ENCODE assay signal across 8 cellular contexts in the genomic region with DNA sequence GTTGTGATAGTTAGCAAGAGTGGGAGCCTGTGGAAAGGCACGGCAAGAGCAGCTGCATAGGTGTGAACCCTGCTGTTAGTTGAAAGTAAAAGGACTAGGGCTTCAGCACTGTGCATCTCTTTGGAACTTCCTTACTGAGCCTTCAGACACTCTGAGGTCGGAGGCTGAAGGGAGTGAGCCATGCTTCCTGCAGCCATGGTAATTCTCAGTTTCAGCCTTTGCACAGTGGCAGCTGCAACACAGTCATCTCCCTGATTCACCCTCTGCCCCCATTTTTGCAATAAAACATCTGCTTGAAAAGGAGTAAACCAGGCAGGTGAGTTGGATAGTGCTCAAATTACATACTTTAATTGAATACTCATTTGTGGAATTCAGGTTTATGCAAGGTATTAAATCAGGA. TPM values are rescaled to one million over a fixed set of nuclear protein-coding genes. Genes with fewer than 3 reads are reported as not detected.
DNase-seq lines count a peak whose midpoint lies in the region; ATAC-seq and TF ChIP-seq lines count a peak whose summit lies in the region.

No MANE protein-coding gene starts in this region.

- ATAC-seq in GM21825 (IDR thresholded peaks at IDR 0.05; ENCODE audit: unreplicated experiment) (peak; percentile 96), HG03575 (IDR thresholded peaks at IDR 0.05; ENCODE audit: extremely low read depth, insufficient number of reproducible peaks, low FRiP score, unreplicated experiment) (peak; percentile 88), foreskin keratinocyte (peak; percentile 95)

- no peaks in the 10 kb centered on the region for H3K27me3 ChIP-seq in foreskin keratinocyte

- H3K27ac ChIP-seq in foreskin keratinocyte = no peak overlapping the region

- no peak for TF ChIP-seq CTCF in foreskin keratinocyte (conservative IDR thresholded peaks at IDR 0.05)

- in situ Hi-C loops in KBM-7 (cut with MboI; ENCODE audit: low pct_unique_long_range_greater_than_20kb, low sequenced_read_pairs) = no loop called here

- H3K4me1 ChIP-seq in foreskin keratinocyte = no peaks in the 10 kb centered on the region

- peak; percentile 5 to 44 (median 12) for DNase-seq in NCI-H1417 (lab: John Stamatoyannopoulos, UW)
- DNase-seq in NCI-H1417 treated with DMSO at 0.1 percent for 48 hours (lab: John Stamatoyannopoulos, UW) = no peak
- peak; percentile 84 to 89 for DNase-seq in foreskin keratinocyte
- DNase-seq in KBM-7 = no peak
- DNase-seq in NCI-H526 treated with DMSO at 0.1 percent for 48 hours (lab: John Stamatoyannopoulos, UW) = no peak
- no peak for DNase-seq in superior temporal gyrus (ENCODE audit: extremely low spot score)

RNA-seq across cellular contexts. Expression of a gene that starts 6.5 kb away (rescaled TPM):
- total RNA-seq in foreskin keratinocyte = 14.0 and 15.1 TPM in 2 replicates
- polyA plus RNA-seq in foreskin keratinocyte = 3.2 and 4.0 TPM in 2 replicates

Comparison
In these comparisons a context has a peak if more than half of its experiments do, and no peak if none do; other contexts are left out.
1. DNase-seq: peak in NCI-H1417 (3 of 3) and foreskin keratinocyte (2 of 2); none in NCI-H1417 treated with DMSO at 0.1 percent for 48 hours (single experiment), KBM-7 (single experiment), NCI-H526 treated with DMSO at 0.1 percent for 48 hours (single experiment) and superior temporal gyrus (single experiment).
2. Peak in every context shown above with its lines, with median percentiles within 50 percentile points of each other: ATAC-seq.